In the genomic region with DNA sequence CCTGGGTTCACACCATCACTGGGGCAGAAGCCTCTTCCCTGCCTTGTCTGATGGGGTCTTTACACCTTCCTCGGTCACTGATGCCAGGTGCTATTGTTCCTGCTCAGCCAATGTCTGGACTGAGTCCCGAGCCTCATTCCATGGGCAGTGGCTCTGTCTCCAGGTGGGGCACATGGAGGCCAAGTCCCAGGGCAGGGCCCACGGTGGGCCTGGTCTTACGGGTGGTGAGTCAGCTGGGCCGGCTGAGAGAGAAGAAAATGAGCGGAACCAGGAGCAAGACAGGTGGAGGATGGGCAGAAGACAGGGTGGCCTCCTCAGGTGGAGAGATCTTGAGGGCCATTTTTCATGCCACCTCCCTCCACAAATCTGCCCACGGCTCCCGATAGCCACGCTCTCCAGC, we compare ENCODE assay signal across 19 cellular contexts.
DNase-seq lines count a peak whose midpoint lies in the region; ATAC-seq, FAIRE-seq and TF ChIP-seq lines count a peak whose summit lies in the region.
"Had no signal": no experiment of that assay in that cellular context is flagged by ENCODE, and none has a peak within 500 bp of the region (broad histone marks: within the 10 kb centered on the region; RNA-seq: fewer than 3 reads in every experiment).

No MANE protein-coding gene starts in this region.

- H3K36me3 ChIP-seq in heart left ventricle (no peaks in the 10 kb centered on the region), heart right ventricle (no peaks in the 10 kb centered on the region), kidney (ENCODE audit: control insufficient read depth in 1 of 2, insufficient read depth in 2 of 2, low read length in 2 of 2) (no peaks in the 10 kb centered on the region), upper lobe of right lung (no peaks in the 10 kb centered on the region)
- H3K36me3 ChIP-seq: HAP-1 had no signal

- H3K4me1 ChIP-seq in heart left ventricle (peaks cover 0 to 28% (median 12%) of the 10 kb centered on the region in 12 donors), heart right ventricle (peaks cover 7 to 34% (median 21%) of the 10 kb centered on the region in 9 donors), kidney (ENCODE audit: control insufficient read depth in 1 of 2, insufficient read depth in 1 of 2, low read depth in 1 of 2, low read length in 2 of 2) (no peaks in the 10 kb centered on the region), upper lobe of right lung (no peaks in the 10 kb centered on the region)
- H3K4me1 ChIP-seq: HAP-1 had no signal

- no peak for FAIRE-seq in kidney (lab: Jason Lieb, UNC)
- FAIRE-seq: A204.1, D721Med had no signal

- ATAC-seq in heart left ventricle (no peak), heart right ventricle (no peak), upper lobe of right lung (no peak), HG02678 (IDR thresholded peaks at IDR 0.05; ENCODE audit: unreplicated experiment) (no peak)

- no peak for TF ChIP-seq POLR2A in heart left ventricle (IDR thresholded peaks at IDR 0.05)

- H3K27ac ChIP-seq in heart left ventricle (no peak overlapping the region), heart right ventricle (no peak overlapping the region), kidney (ENCODE audit: low read depth in 2 of 2, low read length in 2 of 2) (no peak overlapping the region), upper lobe of right lung (no peak overlapping the region), substantia nigra (ENCODE audit: low read depth, low read length, poor library complexity, severe bottlenecking) (no peak overlapping the region)

- no peak overlapping the region for H3K4me3 ChIP-seq in heart left ventricle
- H3K4me3 ChIP-seq in heart right ventricle = no peak overlapping the region
- H3K4me3 ChIP-seq in kidney (ENCODE audit: low read length in 2 of 2) = no peak overlapping the region
- no peak overlapping the region for H3K4me3 ChIP-seq in upper lobe of right lung
- H3K4me3 ChIP-seq: HAP-1 had no signal

- no peaks in the 10 kb centered on the region for H3K9me3 ChIP-seq in heart left ventricle
- no peaks in the 10 kb centered on the region for H3K9me3 ChIP-seq in heart right ventricle
- H3K9me3 ChIP-seq in kidney (ENCODE audit: control insufficient read depth in 1 of 2, low read length in 2 of 2) = no peaks in the 10 kb centered on the region
- H3K9me3 ChIP-seq in upper lobe of right lung = no peaks in the 10 kb centered on the region
- H3K9me3 ChIP-seq: HAP-1 had no signal

- intact Hi-C loops in heart left ventricle (cut with DNase I) = no loop called here
- intact Hi-C loops in heart right ventricle (cut with DNase I) = no loop called here
- intact Hi-C loops in kidney (cut with DNase I) = no loop called here
- intact Hi-C loops in posterior vena cava (cut with DNase I) = no loop called here
- intact Hi-C loops in upper lobe of right lung (cut with DNase I) = no loop called here

- no peak for TF ChIP-seq CTCF in heart left ventricle (IDR thresholded peaks at IDR 0.05)
- no peak for TF ChIP-seq CTCF in heart right ventricle (IDR thresholded peaks at IDR 0.05)
- no peak for TF ChIP-seq CTCF in kidney (IDR thresholded peaks at IDR 0.05; ENCODE audit: borderline replicate concordance, extremely low read depth, insufficient read depth)
- TF ChIP-seq CTCF in upper lobe of right lung (IDR thresholded peaks at IDR 0.05) = no peak

- H3K9ac ChIP-seq in kidney (ENCODE audit: low read length in 2 of 2) = no peak overlapping the region

- WGBS in heart left ventricle, 4 donors = 91 to 97% (median 93%) methylated on average over 9 of the region's 9 CpGs
- 94 to 96% methylated on average over 9 of the region's 9 CpGs for WGBS in heart right ventricle, 2 donors

- DNase-seq in heart left ventricle = peak in 3 of 5 donors; percentile 7 to 13 (median 9)
- DNase-seq in heart right ventricle = no peak
- DNase-seq in kidney = peak; percentile 38
- DNase-seq in posterior vena cava (ENCODE audit: low spot score) = peak; percentile 42
- DNase-seq in upper lobe of right lung = peak; percentile 58
- DNase-seq in substantia nigra (lab: John Stamatoyannopoulos, UW) = no peak
- DNase-seq in T-helper 1 cell = no peak
- DNase-seq: DMS53, MM.1S, NCI-H1048, NCI-H1417 treated with DMSO at 0.1 percent for 48 hours, NCI-H187, NCI-H446 treated with DMSO at 0.1 percent for 48 hours, NCI-H526 treated with DMSO at 0.1 percent for 48 hours, SHP77 had no signal

- H3K27me3 ChIP-seq in heart left ventricle = peaks cover 0 to 6% (median 0%) of the 10 kb centered on the region in 9 donors
- H3K27me3 ChIP-seq in heart right ventricle = peaks cover 0 to 7% (median 0%) of the 10 kb centered on the region in 7 donors
- H3K27me3 ChIP-seq in upper lobe of right lung = no peaks in the 10 kb centered on the region

Comparison
In these comparisons a context has a peak if more than half of its experiments do, and no peak if none do; other contexts are left out.
1. DNase-seq: peak in heart left ventricle (3 of 5), kidney (single experiment), posterior vena cava (single experiment) and upper lobe of right lung (single experiment); none in heart right ventricle (0 of 2), substantia nigra (0 of 49) and T-helper 1 cell (0 of 5).